Comparison of ENCODE assay signal across 8 cellular contexts in the genomic region with DNA sequence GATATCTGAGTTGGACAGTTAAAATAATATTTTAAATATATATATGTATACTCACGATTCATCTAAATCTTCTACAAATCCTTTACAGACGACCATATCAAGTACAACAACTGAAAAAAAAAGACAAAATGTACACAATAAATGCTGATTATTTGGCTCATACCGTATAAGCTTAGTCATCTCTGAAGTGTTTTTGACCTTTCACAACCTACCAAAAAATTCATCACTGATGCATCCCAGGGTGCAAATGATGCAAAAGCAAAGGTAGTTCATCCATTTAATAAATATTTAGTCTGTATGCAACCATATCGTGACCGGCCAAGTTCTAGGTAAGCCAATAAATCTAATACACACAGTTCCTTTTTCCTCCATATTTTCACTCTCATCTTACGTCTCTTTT. TPM values are rescaled to one million over a fixed set of nuclear protein-coding genes. Genes with fewer than 3 reads are reported as not detected.
DNase-seq lines count a peak whose midpoint lies in the region; ATAC-seq and TF ChIP-seq lines count a peak whose summit lies in the region.

No MANE protein-coding gene starts in this region.

- intact Hi-C loops in gastrocnemius medialis (cut with DNase I; ENCODE audit: low total_unique reads), result loop anchor here (2.0 to 10.0 kb wide), 2 partner anchors 1197 to 1491 kb away; a partner anchor contains a TSS

- H3K9me3 ChIP-seq in SJCRH30 (replicated peaks) (no peaks in the 10 kb centered on the region), gastrocnemius medialis (no peaks in the 10 kb centered on the region)

- no peaks in the 10 kb centered on the region for H3K27me3 ChIP-seq in SJCRH30
- H3K27me3 ChIP-seq in gastrocnemius medialis, result no peaks in the 10 kb centered on the region

- no peak for TF ChIP-seq POLR2A in gastrocnemius medialis (IDR thresholded peaks at IDR 0.05)

- H3K27ac ChIP-seq in SJCRH30 (peak overlapping the region; percentile 75), gastrocnemius medialis (peak overlapping the region in 3 of 4 donors; percentile 72 to 83 (median 80))

- in situ Hi-C loops in gastrocnemius medialis (cut with MboI; ENCODE audit: low sequenced_read_pairs in 4 of 4), result no loop called here

- peaks cover 30% of the 10 kb centered on the region; the same call in 1 of the 2 replicates for H3K36me3 ChIP-seq in SJCRH30
- H3K36me3 ChIP-seq in gastrocnemius medialis, result peaks cover 0 to 33% of the 10 kb centered on the region in 2 donors

- ATAC-seq in gastrocnemius medialis (no peak), GM18511 (IDR thresholded peaks at IDR 0.05; ENCODE audit: unreplicated experiment) (no peak), GM19395 (IDR thresholded peaks at IDR 0.05; ENCODE audit: unreplicated experiment) (no peak), GM19023 (IDR thresholded peaks at IDR 0.05; ENCODE audit: unreplicated experiment) (no peak)

- TF ChIP-seq CTCF in GM12865 (IDR thresholded peaks at IDR 0.05; ENCODE audit: insufficient read depth, low read depth, low read length, missing control alignments) (no peak), fibroblast of mammary gland (conservative IDR thresholded peaks at IDR 0.05; ENCODE audit: control insufficient read depth, insufficient read depth, low read depth, low read length) (no peak), gastrocnemius medialis (IDR thresholded peaks at IDR 0.05 in 4 of 5, conservative IDR thresholded peaks at IDR 0.05 in 1 of 5) (no peak)

- no peaks in the 10 kb centered on the region for H3K4me1 ChIP-seq in SJCRH30
- H3K4me1 ChIP-seq in gastrocnemius medialis, result peaks cover 16 to 20% of the 10 kb centered on the region in 2 donors

- DNase-seq in GM12865 (ENCODE audit: low read depth) (no peak), SJCRH30 (no peak), fibroblast of mammary gland (ENCODE audit: low read depth) (peak; percentile 40), gastrocnemius medialis (no peak), anterior cingulate cortex (lab: John Stamatoyannopoulos, UW) (no peak)

- H3K4me3 ChIP-seq in GM12865 (ENCODE audit: low read depth, low read length) (peak overlapping the region; percentile 84), SJCRH30 (peak overlapping the region; percentile 90), fibroblast of mammary gland (ENCODE audit: control insufficient read depth, low read depth, low read length) (peak overlapping the region; percentile 90), gastrocnemius medialis (peak overlapping the region; percentile 82 to 99 (median 90))

RNA-seq across cellular contexts. Expression of a gene that starts 1.1 kb away (rescaled TPM):
- total RNA-seq in SJCRH30 (2014; rRNA removed; shearing (Covaris generic)), result 43.1 and 43.6 TPM in 2 replicates
- 10 to 100 TPM; 13.7 to 23.3 (median 16.7) TPM for total RNA-seq in gastrocnemius medialis
